ENCODE assay signal across 1 cellular context in genomic region chr11:34234086-34234740, GRCh38.
TF ChIP-seq lines count a peak whose summit lies in the region.

No MANE protein-coding gene starts in this region.

TF ChIP-seq in HEK293, 187 proteins besides CTCF, POLR2A, EP300 and RAD21 (continued from another document and continues in another):
- TF ChIP-seq ZNF707 (tag by site-specific recombination; IDR thresholded peaks at IDR 0.05) (no peak), ZNF362 (tag by site-specific recombination; IDR thresholded peaks at IDR 0.05) (no peak), ZNF830 (tag by site-specific recombination; IDR thresholded peaks at IDR 0.05; ENCODE audit: low read depth) (no peak), ZNF660 (tag by site-specific recombination; IDR thresholded peaks at IDR 0.05) (0 out of 2 replicates have a peak, but pooled peaks have one; percentile 22), ZNF221 (tag by site-specific recombination; IDR thresholded peaks at IDR 0.05; ENCODE audit: borderline replicate concordance) (no peak), HOXA7 (CRISPR knock-in tag; IDR thresholded peaks at IDR 0.05; ENCODE audit: borderline replicate concordance) (no peak), ZNF776 (tag by site-specific recombination; IDR thresholded peaks at IDR 0.05; ENCODE audit: borderline replicate concordance) (no peak), BCL11B (tag by site-specific recombination; IDR thresholded peaks at IDR 0.05; ENCODE audit: low read depth) (no peak), PATZ1 (tag by site-specific recombination; IDR thresholded peaks at IDR 0.05) (peak; percentile 76), ZSCAN5A (tag by site-specific recombination; IDR thresholded peaks at IDR 0.05) (no peak), ZNF404 (tag by site-specific recombination; IDR thresholded peaks at IDR 0.05) (no peak), TRIM28 (IDR thresholded peaks at IDR 0.05; ENCODE audit: borderline replicate concordance, low read length) (no peak), AEBP2 (tag by site-specific recombination; IDR thresholded peaks at IDR 0.05; ENCODE audit: borderline replicate concordance) (no peak), ZNF24 (tag by site-specific recombination; IDR thresholded peaks at IDR 0.05) (no peak), TSHZ1 (tag by site-specific recombination; IDR thresholded peaks at IDR 0.05; ENCODE audit: borderline replicate concordance) (0 out of 2 replicates have a peak, but pooled peaks have one; percentile 26), MZF1 (tag by site-specific recombination; IDR thresholded peaks at IDR 0.05; ENCODE audit: borderline replicate concordance) (no peak), ZNF398 (tag by site-specific recombination; IDR thresholded peaks at IDR 0.05) (peak; percentile 90), GLIS1 (tag by site-specific recombination; IDR thresholded peaks at IDR 0.05) (peak; percentile 33; the same call in 1 of the 2 replicates), KLF10 (tag by site-specific recombination; IDR thresholded peaks at IDR 0.05) (no peak), ZNF10 (tag by site-specific recombination; IDR thresholded peaks at IDR 0.05) (no peak), ZBTB11 (tag by site-specific recombination; conservative IDR thresholded peaks at IDR 0.05; ENCODE audit: low read depth) (no peak), ZNF692 (tag by site-specific recombination; IDR thresholded peaks at IDR 0.05) (no peak), ZNF214 (tag by site-specific recombination; IDR thresholded peaks at IDR 0.05; ENCODE audit: borderline replicate concordance) (no peak), ZNF335 (tag by site-specific recombination; conservative IDR thresholded peaks at IDR 0.05) (no peak), ZSCAN16 (tag by site-specific recombination; IDR thresholded peaks at IDR 0.05) (no peak), ZNF423 (tag by site-specific recombination; IDR thresholded peaks at IDR 0.05) (no peak), ZNF174 (tag by site-specific recombination; IDR thresholded peaks at IDR 0.05) (no peak), ZNF394 (tag by site-specific recombination; IDR thresholded peaks at IDR 0.05; ENCODE audit: borderline replicate concordance) (no peak), PBX3 (CRISPR knock-in tag; IDR thresholded peaks at IDR 0.05) (no peak), ZNF426 (tag by site-specific recombination; IDR thresholded peaks at IDR 0.05) (no peak), ZNF112 (tag by site-specific recombination; IDR thresholded peaks at IDR 0.05) (no peak), ZNF366 (tag by site-specific recombination; conservative IDR thresholded peaks at IDR 0.05) (0 out of 2 replicates have a peak, but pooled peaks have one; percentile 11), YY1 (tag by site-specific recombination; IDR thresholded peaks at IDR 0.05) (no peak), ZNF488 (tag by site-specific recombination; IDR thresholded peaks at IDR 0.05) (no peak)
